1 cellular context compared by ENCODE assay signal in genomic region chr14:92684801-92685560, GRCh38.
TF ChIP-seq lines count a peak whose summit lies in the region.

No MANE protein-coding gene starts in this region.

TF ChIP-seq in IMR-90, 13 proteins besides CTCF, POLR2A, EP300 and RAD21 (continued from another document):
- no peak for TF ChIP-seq RFX5 (IDR thresholded peaks at IDR 0.05; ENCODE audit: low read depth, low read length)
- no peak for TF ChIP-seq FOS (IDR thresholded peaks at IDR 0.05; ENCODE audit: low read depth, low read length)
- no peak for TF ChIP-seq NFE2L2 (IDR thresholded peaks at IDR 0.05; ENCODE audit: low read depth, low read length)
- no peak for TF ChIP-seq RCOR1 (IDR thresholded peaks at IDR 0.05; ENCODE audit: insufficient replicate concordance, low read length)
- no peak for TF ChIP-seq BHLHE40 (IDR thresholded peaks at IDR 0.05; ENCODE audit: low read depth, low read length)
- TF ChIP-seq CEBPB (IDR thresholded peaks at IDR 0.05; ENCODE audit: low read depth, low read length) = no peak
